ENCODE assay signal across 21 cellular contexts in genomic region chr12:19671695-19672094, GRCh38.
DNase-seq lines count a peak whose midpoint lies in the region; ATAC-seq, FAIRE-seq and TF ChIP-seq lines count a peak whose summit lies in the region.
"Had no signal": no experiment of that assay in that cellular context is flagged by ENCODE, and none has a peak within 500 bp of the region (broad histone marks: within the 10 kb centered on the region; RNA-seq: fewer than 3 reads in every experiment).

No MANE protein-coding gene starts in this region.

- no peak overlapping the region for H3K27ac ChIP-seq in A549
- H3K27ac ChIP-seq: RWPE1 had no signal

- POLR2A ChIA-PET in A549 (lab: Yijun Ruan, JAX), result no interaction called here

- no peaks in the 10 kb centered on the region for H3K9me3 ChIP-seq in A549
- no peaks in the 10 kb centered on the region for H3K9me3 ChIP-seq in adipocyte (ENCODE audit: control insufficient read depth, low read length)
- H3K9me3 ChIP-seq: HAP-1 had no signal

- DNase-seq in A549 (ENCODE audit: low read depth in 1 of 2, low spot score in 1 of 2), result no peak
- peak; percentile 97 for DNase-seq in NCI-H1694 treated with DMSO at 0.1 percent for 48 hours (lab: John Stamatoyannopoulos, UW)
- peak; percentile 87 for DNase-seq in adipocyte (ENCODE audit: low read depth)
- peak; percentile 73 for DNase-seq in fibroblast of peridontal ligament (ENCODE audit: extremely low read depth)
- DNase-seq in GM13977 (ENCODE audit: low spot score), result no peak
- DNase-seq in stimulated activated CD4-positive, alpha-beta T cell treated with anti-CD3 and anti-CD28 coated beads, Interleukin-15, amount 100 ng/mL, for 24 hours, result no peak
- DNase-seq: 8988T; DMS79; Karpas-422; MV-4-11; NCI-H1105 treated with DMSO at 0.1 percent for 48 hours; NCI-H2107; NCI-H748 treated with DMSO at 0.1 percent for 48 hours; NK-92 treated with Interleukin-12 subunit alpha and Interleukin-12 subunit beta, amount 100 ng/mL, for 24 hours; SHP77 treated with DMSO at 0.1 percent for 48 hours; T-helper 1 cell had no signal

- in situ Hi-C loops in GM13977 (cut with MboI; ENCODE audit: low pct_unique_long_range_greater_than_20kb, low sequenced_read_pairs, unreplicated experiment), result no loop called here

- TF ChIP-seq POLR2A in A549 (IDR thresholded peaks at IDR 0.05; ENCODE audit: low read length), result no peak

- no peaks in the 10 kb centered on the region for H3K36me3 ChIP-seq in adipocyte (ENCODE audit: control insufficient read depth, insufficient read depth, low read length, severe bottlenecking)
- H3K36me3 ChIP-seq: HAP-1 had no signal

- FAIRE-seq in A549 (lab: Jason Lieb, UNC), result peak; percentile 54
- FAIRE-seq: HTR-8/SVneo had no signal

- no peaks in the 10 kb centered on the region for H3K27me3 ChIP-seq in adipocyte (replicated peaks; ENCODE audit: control insufficient read depth, insufficient read depth, low read length)

- ATAC-seq in A549 (no peak), GM18502 (IDR thresholded peaks at IDR 0.05; ENCODE audit: poor library complexity, unreplicated experiment) (no peak)
- ATAC-seq: GM23338 had no signal

- H3K4me1 ChIP-seq in A549, result no peaks in the 10 kb centered on the region
- H3K4me1 ChIP-seq in adipocyte (ENCODE audit: control insufficient read depth, insufficient read depth, low read length), result no peaks in the 10 kb centered on the region
- H3K4me1 ChIP-seq: HAP-1 had no signal

- CTCF ChIA-PET in A549 (lab: Yijun Ruan, JAX), result no interaction called here

- H3K4me3 ChIP-seq in A549, result no peak overlapping the region
- H3K4me3 ChIP-seq in adipocyte (ENCODE audit: low read length), result no peak overlapping the region
- H3K4me3 ChIP-seq: GM23338, HAP-1 had no signal

- no peak for TF ChIP-seq RAD21 in A549 (conservative IDR thresholded peaks at IDR 0.05 in 1 of 2, IDR thresholded peaks at IDR 0.05 in 1 of 2)

- H3K9ac ChIP-seq in adipocyte (ENCODE audit: low read length), result no peak overlapping the region

- TF ChIP-seq CTCF in A549 (IDR thresholded peaks at IDR 0.05) (no peak), GM13977 (IDR thresholded peaks at IDR 0.05; ENCODE audit: extremely low read depth, insufficient read depth, missing control alignments) (no peak)

- TF ChIP-seq EP300 in A549 (IDR thresholded peaks at IDR 0.05), result no peak

- no peak overlapping the region for H3K4me2 ChIP-seq in A549
- H3K4me2 ChIP-seq: GM23338 had no signal

TF ChIP-seq in A549, 52 proteins besides CTCF, POLR2A, EP300 and RAD21:
- no peak for TF ChIP-seq PHF8 (IDR thresholded peaks at IDR 0.05; ENCODE audit: borderline replicate concordance, low read depth)
- no peak for TF ChIP-seq CEBPB (IDR thresholded peaks at IDR 0.05)
- no peak for TF ChIP-seq MAZ (IDR thresholded peaks at IDR 0.05; ENCODE audit: borderline replicate concordance, low read depth, low read length)
- no peak for TF ChIP-seq GATA3 (IDR thresholded peaks at IDR 0.05; ENCODE audit: borderline replicate concordance)

Comparison
In these comparisons a context has a peak if more than half of its experiments do, and no peak if none do; other contexts are left out.
1. DNase-seq: peak in NCI-H1694 treated with DMSO at 0.1 percent for 48 hours (single experiment), adipocyte (single experiment) and fibroblast of peridontal ligament (single experiment); none in A549 (0 of 2), GM13977 (single experiment) and stimulated activated CD4-positive, alpha-beta T cell treated with anti-CD3 and anti-CD28 coated beads, Interleukin-15, amount 100 ng/mL, for 24 hours (single experiment).